ENCODE assay signal across 1 cellular context in genomic region chr10:71694039-71694471, GRCh38.
TF ChIP-seq lines count a peak whose summit lies in the region.

No MANE protein-coding gene starts in this region.

TF ChIP-seq in GM12878, 131 proteins besides CTCF, POLR2A, EP300 and RAD21 (continued from another document):
- TF ChIP-seq CREM (IDR thresholded peaks at IDR 0.05; ENCODE audit: low read depth) (peak; percentile 25; the same call in 1 of the 2 replicates), PAX5 (IDR thresholded peaks at IDR 0.05; ENCODE audit: borderline replicate concordance, low read depth, low read length) (peak; percentile 80; the same call in 1 of the 2 replicates), JUNB (IDR thresholded peaks at IDR 0.05) (no peak), CBFB (IDR thresholded peaks at IDR 0.05; ENCODE audit: low read depth) (no peak)
